1 cellular context compared by ENCODE assay signal in genomic region chr16:29696881-29697331, GRCh38.
TF ChIP-seq lines count a peak whose summit lies in the region.

No MANE protein-coding gene starts in this region.

TF ChIP-seq in IMR-90, 13 proteins besides CTCF, POLR2A, EP300 and RAD21 (continued from another document):
- TF ChIP-seq CHD1 (IDR thresholded peaks at IDR 0.05; ENCODE audit: low read depth, low read length) (no peak), MAZ (IDR thresholded peaks at IDR 0.05; ENCODE audit: borderline replicate concordance, low read depth, low read length) (no peak), RCOR1 (IDR thresholded peaks at IDR 0.05; ENCODE audit: insufficient replicate concordance, low read length) (no peak), NFE2L2 (IDR thresholded peaks at IDR 0.05; ENCODE audit: low read depth, low read length) (no peak), RFX5 (IDR thresholded peaks at IDR 0.05; ENCODE audit: low read depth, low read length) (no peak)
